In genomic region chr2:201118121-201118956, GRCh38 we compare ENCODE assay signal across 1 cellular context.
A peak's percentile ranks its signal among the peaks of the same experiment; 100 is the strongest.
TF ChIP-seq lines count a peak whose summit lies in the region.

No MANE protein-coding gene starts in this region.

TF ChIP-seq in K562, 482 proteins besides CTCF, POLR2A, EP300 and RAD21 (continued from another document and continues in another):
- TF ChIP-seq ZNF280A (IDR thresholded peaks at IDR 0.05; ENCODE audit: low read depth, partially characterized antibody) (no peak), ZNF253 (CRISPR knock-in tag; conservative IDR thresholded peaks at IDR 0.05) (no peak), HES1 (IDR thresholded peaks at IDR 0.05; ENCODE audit: low read depth) (peak; percentile 74), AFF4 (CRISPR knock-in tag; IDR thresholded peaks at IDR 0.05) (no peak), FIP1L1 (IDR thresholded peaks at IDR 0.05; ENCODE audit: low read depth, low read length, poor library complexity, severe bottlenecking) (no peak), ZNF3 (CRISPR knock-in tag; IDR thresholded peaks at IDR 0.05) (no peak), LEF1 (IDR thresholded peaks at IDR 0.05) (no peak), MTF1 (CRISPR knock-in tag; IDR thresholded peaks at IDR 0.05; ENCODE audit: borderline replicate concordance) (no peak), MLLT1 (IDR thresholded peaks at IDR 0.05) (peak; percentile 53 to 66; a peak in 2 of 4 replicates), ZNF277 (CRISPR knock-in tag; IDR thresholded peaks at IDR 0.05; ENCODE audit: borderline replicate concordance) (no peak), XRCC4 (IDR thresholded peaks at IDR 0.05; ENCODE audit: extremely low read depth, insufficient read depth, insufficient read length) (no peak), BRD4 (IDR thresholded peaks at IDR 0.05) (no peak), ZBTB7A (IDR thresholded peaks at IDR 0.05; ENCODE audit: borderline replicate concordance, control insufficient read depth, low read depth, low read length) (peak; percentile 74; the same call in 1 of the 2 replicates), TAF1 (IDR thresholded peaks at IDR 0.05; ENCODE audit: control insufficient read depth, extremely low read depth, insufficient read depth, low read length, severe bottlenecking) (peak; percentile 66), ZNF778 (CRISPR knock-in tag; IDR thresholded peaks at IDR 0.05) (no peak), ETV1 (tag; conservative IDR thresholded peaks at IDR 0.05; ENCODE audit: low read depth) (no peak; the same call in 1 of the 2 replicates), FOXP1 (CRISPR knock-in tag; IDR thresholded peaks at IDR 0.05) (no peak; the same call in 1 of the 2 replicates), NR2C2 (CRISPR knock-in tag; IDR thresholded peaks at IDR 0.05) (no peak), NR2C2 (tag; IDR thresholded peaks at IDR 0.05) (no peak; the same call in 1 of the 2 replicates), ARID2 (IDR thresholded peaks at IDR 0.05) (no peak), MAFF (IDR thresholded peaks at IDR 0.05; ENCODE audit: low read length) (no peak), IRF2 (CRISPR knock-in tag; IDR thresholded peaks at IDR 0.05) (no peak), ZNF23 (CRISPR knock-in tag; IDR thresholded peaks at IDR 0.05) (no peak), HNRNPL (IDR thresholded peaks at IDR 0.05; ENCODE audit: low read depth, low read length) (no peak), KAT8 (IDR thresholded peaks at IDR 0.05; ENCODE audit: low read depth) (no peak), ZSCAN32 (CRISPR knock-in tag; IDR thresholded peaks at IDR 0.05) (no peak), PHTF2 (CRISPR knock-in tag; IDR thresholded peaks at IDR 0.05) (no peak), EZH2 (IDR thresholded peaks at IDR 0.05; ENCODE audit: borderline replicate concordance, low read depth, low read length) (no peak), BRD9 (IDR thresholded peaks at IDR 0.05; ENCODE audit: low read depth, partially characterized antibody) (no peak), CEBPZ (IDR thresholded peaks at IDR 0.05; ENCODE audit: borderline replicate concordance, low read depth, low read length) (no peak), KLF13 (tag; IDR thresholded peaks at IDR 0.05; ENCODE audit: borderline replicate concordance, low read depth) (no peak), ZBTB1 (CRISPR knock-in tag; IDR thresholded peaks at IDR 0.05; ENCODE audit: borderline replicate concordance, low read depth) (no peak), ZNF551 (CRISPR knock-in tag; IDR thresholded peaks at IDR 0.05) (no peak), E2F8 (IDR thresholded peaks at IDR 0.05; ENCODE audit: low read depth, partially characterized antibody) (no peak), ZNF384 (IDR thresholded peaks at IDR 0.05; ENCODE audit: low read depth, low read length) (no peak; the same call in 1 of the 2 replicates), NR4A1 (CRISPR knock-in tag; IDR thresholded peaks at IDR 0.05) (peak; percentile 35; the same call in 1 of the 2 replicates), NR4A1 (tag; IDR thresholded peaks at IDR 0.05) (0 out of 2 replicates have a peak, but pooled peaks have one; percentile 20), ELK1 (CRISPR knock-in tag; IDR thresholded peaks at IDR 0.05) (no peak), CTBP1 (IDR thresholded peaks at IDR 0.05; ENCODE audit: borderline replicate concordance) (peak; percentile 81), ZNF263 (CRISPR knock-in tag; IDR thresholded peaks at IDR 0.05; ENCODE audit: borderline replicate concordance) (no peak; the same call in 1 of the 2 replicates), ZBTB9 (CRISPR knock-in tag; IDR thresholded peaks at IDR 0.05) (0 out of 2 replicates have a peak, but pooled peaks have one; percentile 27), ELF1 (tag; IDR thresholded peaks at IDR 0.05) (no peak), RBM34 (IDR thresholded peaks at IDR 0.05; ENCODE audit: borderline replicate concordance, insufficient read depth, low read length) (no peak), ELK3 (CRISPR knock-in tag; IDR thresholded peaks at IDR 0.05) (no peak), SRSF1 (IDR thresholded peaks at IDR 0.05; ENCODE audit: low read depth, low read length) (no peak), ZEB2 (IDR thresholded peaks at IDR 0.05) (peak; percentile 39; the same call in 1 of the 2 replicates), EGR1 (conservative IDR thresholded peaks at IDR 0.05) (no peak; the same call in 1 of the 2 replicates), NUFIP1 (IDR thresholded peaks at IDR 0.05; ENCODE audit: partially characterized antibody) (no peak)
